Comparison of ENCODE assay signal across 22 cellular contexts in genomic region chr2:27092696-27093429, GRCh38. TPM values are rescaled to one million over a fixed set of nuclear protein-coding genes. Genes with fewer than 3 reads are reported as not detected.
DNase-seq lines count a peak whose midpoint lies in the region; ATAC-seq and TF ChIP-seq lines count a peak whose summit lies in the region.
"Had no signal": no experiment of that assay in that cellular context is flagged by ENCODE, and none has a peak within 500 bp of the region (broad histone marks: within the 10 kb centered on the region; RNA-seq: fewer than 3 reads in every experiment).

No MANE protein-coding gene starts in this region.

- H3K4me3 ChIP-seq in thyroid gland (replicated peaks in 1 of 3) (no peak overlapping the region), esophagus muscularis mucosa (no peak overlapping the region), gastrocnemius medialis (no peak overlapping the region)
- H3K4me3 ChIP-seq: GM12878, heart right ventricle had no signal

- in situ Hi-C loops in gastrocnemius medialis (cut with MboI; ENCODE audit: low sequenced_read_pairs in 4 of 4): loop anchor here in 2 of 4 donors (10.0 kb wide), 1 partner anchor 192 kb away; the partner anchor contains the start of gene TRIM54 (in 2 of the 2)

- peaks cover 5 to 21% of the 10 kb centered on the region in 2 donors for H3K4me1 ChIP-seq in thyroid gland
- peaks cover 11 to 22% (median 12%) of the 10 kb centered on the region in 4 donors for H3K4me1 ChIP-seq in esophagus muscularis mucosa
- peaks cover 5 to 8% of the 10 kb centered on the region in 2 donors for H3K4me1 ChIP-seq in gastrocnemius medialis

- no peak for TF ChIP-seq EP300 in esophagus muscularis mucosa (IDR thresholded peaks at IDR 0.05)

- H3K27me3 ChIP-seq in thyroid gland: no peaks in the 10 kb centered on the region
- H3K27me3 ChIP-seq in esophagus muscularis mucosa: no peaks in the 10 kb centered on the region
- no peaks in the 10 kb centered on the region for H3K27me3 ChIP-seq in gastrocnemius medialis
- H3K27me3 ChIP-seq: heart right ventricle had no signal

- ATAC-seq in gastrocnemius medialis: no peak
- ATAC-seq: activated T-cell treated with anti-CD3 and anti-CD28 coated beads, Interleukin-2, amount 50 U/mL, for 72 hours; GM12878; heart right ventricle; naive thymus-derived CD8-positive, alpha-beta T cell had no signal

- intact Hi-C loops in thyroid gland (cut with DNase I) (loop anchor here (10.0 kb wide), 1 partner anchor 212 kb away; the partner anchor contains the start of gene UCN), esophagus muscularis mucosa (cut with DNase I) (no loop called here), gastrocnemius medialis (cut with DNase I; ENCODE audit: low total_unique reads) (no loop called here)

- no peaks in the 10 kb centered on the region for H3K36me3 ChIP-seq in thyroid gland
- peaks cover 0 to 9% (median 2%) of the 10 kb centered on the region in 4 donors for H3K36me3 ChIP-seq in esophagus muscularis mucosa
- H3K36me3 ChIP-seq in gastrocnemius medialis: no peaks in the 10 kb centered on the region
- H3K36me3 ChIP-seq: heart right ventricle had no signal

- H3K9me3 ChIP-seq in thyroid gland (no peaks in the 10 kb centered on the region), esophagus muscularis mucosa (no peaks in the 10 kb centered on the region), gastrocnemius medialis (no peaks in the 10 kb centered on the region)
- H3K9me3 ChIP-seq: heart right ventricle had no signal

- WGBS in thyroid gland, 2 donors: 58 to 65% methylated on average over 8 of the region's 10 CpGs
- 85% methylated on average over 6 of the region's 10 CpGs for WGBS in esophagus muscularis mucosa

- TF ChIP-seq POLR2A in thyroid gland (IDR thresholded peaks at IDR 0.05): no peak
- TF ChIP-seq POLR2A in esophagus muscularis mucosa (IDR thresholded peaks at IDR 0.05; ENCODE audit: low read depth): no peak
- no peak for TF ChIP-seq POLR2A in gastrocnemius medialis (IDR thresholded peaks at IDR 0.05)

- DNase-seq in OCI-M1 (lab: John Stamatoyannopoulos, UW) (peak; percentile 86), kidney glomerular epithelial cell (lab: John Stamatoyannopoulos, UW) (peak; percentile 25), thyroid gland (peak; percentile 46 to 52), esophagus muscularis mucosa (ENCODE audit: extremely low spot score) (no peak), gastrocnemius medialis (no peak)
- DNase-seq: activated T-cell treated with anti-CD3 and anti-CD28 coated beads, Interleukin-2, amount 50 U/mL, for 72 hours; Calu3; endodermal cell; GF-D8; HCEC 1CT; heart right ventricle; KG1; mammary epithelial cell; NCI-H1105; NCI-H2107; SHP77 treated with DMSO at 0.1 percent for 48 hours; stimulated activated CD4-positive, alpha-beta T cell treated with anti-CD3 and anti-CD28 coated beads, Interleukin-4, amount 100 ng/mL, for 4 hours had no signal

- H3K27ac ChIP-seq in thyroid gland: no peak overlapping the region
- no peak overlapping the region for H3K27ac ChIP-seq in esophagus muscularis mucosa (replicated peaks in 1 of 4)
- no peak overlapping the region for H3K27ac ChIP-seq in gastrocnemius medialis
- H3K27ac ChIP-seq: heart right ventricle, HL-60 had no signal

- TF ChIP-seq CTCF in thyroid gland (IDR thresholded peaks at IDR 0.05) (no peak), esophagus muscularis mucosa (IDR thresholded peaks at IDR 0.05) (no peak), gastrocnemius medialis (IDR thresholded peaks at IDR 0.05 in 4 of 5, conservative IDR thresholded peaks at IDR 0.05 in 1 of 5) (no peak)

RNA-seq across cellular contexts. Expression of gene KHK, which starts 6.3 kb away (rescaled TPM):
- total RNA-seq in thyroid gland (1 to 10 TPM in 3 of 4 donors, under 1 TPM in 1; 0.44 to 2.3 (median 1.7) TPM), esophagus muscularis mucosa (1 to 10 TPM; 1.2 to 6.3 (median 1.7) TPM), gastrocnemius medialis (1 to 10 TPM in 2 of 4 donors, under 1 TPM in 1, not detected in 1; 0.91 to 5.4 (median 1.3) TPM)

RNA-seq across cellular contexts. Expression of gene EMILIN1, which starts 14.4 kb away (rescaled TPM):
- total RNA-seq in thyroid gland (10 to 100 TPM; 18.6 to 45.4 (median 29.3) TPM), esophagus muscularis mucosa (100 to 1,000 TPM; 126 to 288 (median 168) TPM), gastrocnemius medialis (10 to 100 TPM in 2 of 4 donors, 1 to 10 TPM in 2; 6.8 to 18.2 (median 11.3) TPM)

RNA-seq across cellular contexts. Expression of gene OST4, which starts 21.4 kb away (rescaled TPM):
- 100 to 1,000 TPM; 235 to 467 (median 261) TPM for total RNA-seq in thyroid gland
- total RNA-seq in esophagus muscularis mucosa: 100 to 1,000 TPM; 200 to 352 (median 243) TPM
- total RNA-seq in gastrocnemius medialis: 100 to 1,000 TPM; 191 to 283 (median 251) TPM

RNA-seq across cellular contexts. Expression of gene CGREF1, which starts 26.1 kb away (rescaled TPM):
- total RNA-seq in thyroid gland (1 to 10 TPM in 2 of 4 donors, not detected in 2; 3.7 to 8.5 TPM), esophagus muscularis mucosa (1 to 10 TPM in 1 of 4 donors, under 1 TPM in 2, not detected in 1; 0.50 to 1.4 (median 0.92) TPM), gastrocnemius medialis (1 to 10 TPM; 1.2 to 7.1 (median 4.3) TPM)
- total RNA-seq: B cell, GM12878 had no signal

RNA-seq across cellular contexts. Expression of gene ABHD1, which starts 30.8 kb away (rescaled TPM):
- total RNA-seq in thyroid gland: 1 to 10 TPM in 1 of 4 donors, under 1 TPM in 3; 0.44 to 1.1 (median 0.76) TPM
- total RNA-seq in esophagus muscularis mucosa: under 1 TPM in 1 of 4 donors, not detected in 3; 0.92 TPM
- 1 to 10 TPM in 3 of 4 donors, under 1 TPM in 1; 0.61 to 2.3 (median 1.2) TPM for total RNA-seq in gastrocnemius medialis
- total RNA-seq: skeletal muscle tissue had no signal

Comparison
In these comparisons a context has a peak if more than half of its experiments do, and no peak if none do; other contexts are left out.
1. DNase-seq: peak in OCI-M1 (single experiment), kidney glomerular epithelial cell (single experiment) and thyroid gland (2 of 2); none in esophagus muscularis mucosa (single experiment) and gastrocnemius medialis (0 of 2).